ENCODE assay signal across 8 cellular contexts in genomic region chr2:121128741-121129659, GRCh38.
A peak's percentile ranks its signal among the peaks of the same experiment; 100 is the strongest.
DNase-seq lines count a peak whose midpoint lies in the region; ATAC-seq, FAIRE-seq and TF ChIP-seq lines count a peak whose summit lies in the region.

No MANE protein-coding gene starts in this region.

- peak; percentile 86 for TF ChIP-seq CTCF in foreskin keratinocyte (conservative IDR thresholded peaks at IDR 0.05)

- H3K27ac ChIP-seq in foreskin keratinocyte = no peak overlapping the region

- DNase-seq in DMS153 (lab: John Stamatoyannopoulos, UW) (peak; percentile 5), HEK293T (ENCODE audit: extremely low spot score) (peak; percentile 66), SK-N-DZ (ENCODE audit: low spot score) (peak; percentile 33), foreskin keratinocyte (peak; percentile 32 to 56), retina (peak; percentile 27), GM19238 (ENCODE audit: insufficient read length, low spot score) (no peak), DMS79 (lab: John Stamatoyannopoulos, UW) (no peak), GM19239 (ENCODE audit: insufficient read length, low spot score) (no peak)

- POLR2A ChIA-PET in HEK293T (lab: Yijun Ruan, JAX) = interaction anchor here (1.2 kb wide), 1 partner anchor 34 kb away, joined by 3 read pairs; no protein-coding TSS in a partner anchor

- CTCF ChIA-PET in HEK293T (lab: Yijun Ruan, JAX) = interaction anchor here (0.6 to 2.0 kb wide), 37 partner anchors 8 to 521 kb away, joined by 3 to 33 read pairs (median 4); no protein-coding TSS in a partner anchor

- ATAC-seq in foreskin keratinocyte = peak; percentile 67

- H3K4me1 ChIP-seq in foreskin keratinocyte = no peaks in the 10 kb centered on the region

- H3K27me3 ChIP-seq in foreskin keratinocyte = peaks cover 5% of the 10 kb centered on the region

- no peak for FAIRE-seq in GM19239 (lab: Jason Lieb, UNC)

TF ChIP-seq in HEK293T, 16 proteins besides CTCF, POLR2A, EP300 and RAD21:
- no peak for TF ChIP-seq ZNF384 (IDR thresholded peaks at IDR 0.05)
- peak; percentile 63 for TF ChIP-seq PKNOX1 (IDR thresholded peaks at IDR 0.05)

Comparison
In these comparisons a context has a peak if more than half of its experiments do, and no peak if none do; other contexts are left out.
1. DNase-seq: peak in DMS153 (single experiment), HEK293T (single experiment), SK-N-DZ (single experiment), foreskin keratinocyte (2 of 2) and retina (single experiment); none in GM19238 (single experiment), DMS79 (single experiment) and GM19239 (single experiment).